Comparison of ENCODE assay signal across 27 cellular contexts in genomic region chr14:93228550-93228949, GRCh38.
"Had no signal": no experiment of that assay in that cellular context is flagged by ENCODE, and none has a peak within 500 bp of the region (broad histone marks: within the 10 kb centered on the region; RNA-seq: fewer than 3 reads in every experiment).

No MANE protein-coding gene starts in this region.

- FAIRE-seq: TTC549 had no signal

- H3K4me3 ChIP-seq: ascending aorta, SJCRH30 had no signal

- ATAC-seq: activated CD4-positive, alpha-beta T cell treated with anti-CD3 and anti-CD28 coated beads for 36 hours; activated CD4-positive, CD25-positive, alpha-beta regulatory T cell treated with anti-CD3 and anti-CD28 coated beads, Interleukin-2, amount 50 U/mL, for 24 hours; activated CD8-positive, alpha-beta T cell treated with anti-CD3 and anti-CD28 coated beads, Interleukin-2, amount 10 ng/mL, durations not matched to agents 7 days and 5 days; Panc1; WTC11 had no signal

- H3K9me3 ChIP-seq: ascending aorta, SJCRH30, SK-N-SH had no signal

- H3K9ac ChIP-seq: SK-N-SH had no signal

- H3K27ac ChIP-seq: ascending aorta, SJCRH30 had no signal

- H3K4me1 ChIP-seq: ascending aorta, SJCRH30 had no signal

- H3K4me2 ChIP-seq: SK-N-SH had no signal

- H3K27me3 ChIP-seq: ascending aorta, SJCRH30 had no signal

- DNase-seq: activated CD4-positive, alpha-beta T cell treated with anti-CD3 and anti-CD28 coated beads for 36 hours; activated CD4-positive, alpha-beta T cell treated with anti-CD3 and anti-CD28 coated beads, Interleukin-2, amount 10 ng/mL, durations not matched to agents 7 days and 5 days; activated CD4-positive, alpha-beta T cell treated with anti-CD3 and anti-CD28 coated beads, Interleukin-2, amount 50 U/mL, for 48 hours; activated CD8-positive, alpha-beta T cell treated with anti-CD3 and anti-CD28 coated beads, Interleukin-2, amount 10 ng/mL, durations not matched to agents 7 days and 5 days; activated gamma-delta T cell; activated naive CD4-positive, alpha-beta T cell treated with Interleukin-2 at 50 U/mL for 16 hours; activated naive CD8-positive, alpha-beta T cell treated with anti-CD3 and anti-CD28 coated beads, Interleukin-2, amount 10 ng/mL, durations not matched to agents 7 days and 5 days; activated T-cell treated with anti-CD3 and anti-CD28 coated beads, Interleukin-2, amount 50 U/mL, for 24 hours; amygdala; NCI-H1105 treated with DMSO at 0.1 percent for 48 hours; NCI-H1436; NCI-H1694; NCI-H1930; NCI-H2081 treated with DMSO at 0.1 percent for 48 hours; NCI-H226; NCI-H446 treated with DMSO at 0.1 percent for 48 hours; NCI-H524; NCI-H69; NCI-H82; SHP77; SJCRH30; SK-N-SH had no signal
